In genomic region chr17:79992657-79993389, GRCh38 we compare ENCODE assay signal across 8 cellular contexts. TPM values are rescaled to one million over a fixed set of nuclear protein-coding genes. Genes with fewer than 3 reads are reported as not detected.
DNase-seq lines count a peak whose midpoint lies in the region; ATAC-seq and TF ChIP-seq lines count a peak whose summit lies in the region.
"Had no signal": no experiment of that assay in that cellular context is flagged by ENCODE, and none has a peak within 500 bp of the region (broad histone marks: within the 10 kb centered on the region; RNA-seq: fewer than 3 reads in every experiment).

No MANE protein-coding gene starts in this region.

- peaks cover 16% of the 10 kb centered on the region for H4K20me1 ChIP-seq in osteoblast (ENCODE audit: insufficient read depth, low read length)

- H3K9me3 Mint-ChIP-seq in endodermal cell, result no peaks in the 10 kb centered on the region

- H3K27me3 ChIP-seq in NT2/D1 (ENCODE audit: insufficient read depth, insufficient read length), result no peaks in the 10 kb centered on the region
- H3K27me3 ChIP-seq in endodermal cell (ENCODE audit: control insufficient read depth, insufficient read depth, low read length, poor library complexity, severe bottlenecking), result no peaks in the 10 kb centered on the region
- no peaks in the 10 kb centered on the region for H3K27me3 ChIP-seq in osteoblast (ENCODE audit: insufficient read depth, low read length)
- H3K27me3 ChIP-seq in H7 (ENCODE audit: control insufficient read depth, insufficient read depth, low read length), result no peaks in the 10 kb centered on the region
- H3K27me3 ChIP-seq: foreskin keratinocyte had no signal

- H3K9ac ChIP-seq in NT2/D1 (ENCODE audit: insufficient read length, low read depth), result peak overlapping the region; percentile 47
- H3K9ac ChIP-seq in endodermal cell (ENCODE audit: extremely low read depth, low read length, poor library complexity, severe bottlenecking), result no peak overlapping the region

- no peak overlapping the region for H2AFZ ChIP-seq in osteoblast (ENCODE audit: low read length)

- H3K27ac Mint-ChIP-seq in endodermal cell, result peak overlapping the region; percentile 88

- WGBS in endodermal cell (ENCODE audit: insufficient coverage in 1 of 2, insufficient read length in 1 of 2), 2 experiments, result 93 to 95% methylated on average over 5 to 9 of the region's 9 CpGs

- no peak for TF ChIP-seq CTCF in endodermal cell (conservative IDR thresholded peaks at IDR 0.05)
- TF ChIP-seq CTCF in osteoblast (IDR thresholded peaks at IDR 0.05; ENCODE audit: extremely low read depth, low read depth, low read length), result no peak

- peak overlapping the region; percentile 27 for H3K27ac ChIP-seq in endodermal cell (ENCODE audit: low read depth, low read length)
- H3K27ac ChIP-seq in osteoblast (ENCODE audit: low read depth, low read length), result peak overlapping the region; percentile 1
- H3K27ac ChIP-seq: foreskin keratinocyte had no signal

- H3K4me1 Mint-ChIP-seq in endodermal cell, result peaks cover 35% of the 10 kb centered on the region

- H3K79me2 ChIP-seq in osteoblast (ENCODE audit: insufficient read depth, low read length), result no peaks in the 10 kb centered on the region

- H3K9me3 ChIP-seq in NT2/D1 (ENCODE audit: insufficient read depth, low read length), result no peaks in the 10 kb centered on the region
- no peaks in the 10 kb centered on the region for H3K9me3 ChIP-seq in endodermal cell (ENCODE audit: control insufficient read depth, low read length)
- H3K9me3 ChIP-seq in osteoblast (ENCODE audit: low read depth, low read length), result no peaks in the 10 kb centered on the region

- H3K36me3 ChIP-seq in NT2/D1 (ENCODE audit: insufficient read depth, insufficient read length, low read length) (peaks cover 8% of the 10 kb centered on the region), endodermal cell (ENCODE audit: control insufficient read depth, insufficient read depth, low read length) (no peaks in the 10 kb centered on the region), osteoblast (ENCODE audit: insufficient read depth, low read length) (no peaks in the 10 kb centered on the region), H7 (replicated peaks; ENCODE audit: control insufficient read depth, insufficient read depth, low read length) (no peaks in the 10 kb centered on the region)

- H3K4me3 ChIP-seq in NT2/D1 (ENCODE audit: insufficient read length, low read depth) (no peak overlapping the region), endodermal cell (ENCODE audit: low read length) (no peak overlapping the region), osteoblast (ENCODE audit: insufficient read depth, low read length) (peak overlapping the region; percentile 65), H7 (ENCODE audit: insufficient read depth, low read depth, low read length) (no peak overlapping the region)

- H3K27me3 Mint-ChIP-seq in endodermal cell (ENCODE audit: insufficient read depth), result no peaks in the 10 kb centered on the region

- H3K4me3 Mint-ChIP-seq in endodermal cell, result peak overlapping the region; percentile 28

- no peak for ATAC-seq in HG02884 (IDR thresholded peaks at IDR 0.05; ENCODE audit: unreplicated experiment)

- DNase-seq in GM03348 (ENCODE audit: low spot score), result peak; percentile 35
- DNase-seq in NT2/D1 (ENCODE audit: low read depth, low spot score), result no peak
- DNase-seq in endodermal cell, result no peak
- peak; percentile 75 for DNase-seq in osteoblast (ENCODE audit: insufficient read length, low spot score, missing footprints)
- no peak for DNase-seq in H7
- DNase-seq in NCI-H1436 (lab: John Stamatoyannopoulos, UW), result no peak

- H3K4me2 ChIP-seq in osteoblast (ENCODE audit: insufficient read depth, low read length), result peak overlapping the region; percentile 77

- peaks cover 34% of the 10 kb centered on the region for H3K4me1 ChIP-seq in NT2/D1 (ENCODE audit: insufficient read depth, insufficient read length)
- peaks cover 10% of the 10 kb centered on the region for H3K4me1 ChIP-seq in endodermal cell (ENCODE audit: control insufficient read depth, insufficient read depth, low read length)
- H3K4me1 ChIP-seq in osteoblast (ENCODE audit: insufficient read depth, low read length), result peaks cover 24% of the 10 kb centered on the region

- peaks cover 25% of the 10 kb centered on the region for H3K36me3 Mint-ChIP-seq in endodermal cell (ENCODE audit: low read depth)

RNA-seq across cellular contexts. Expression of gene TBC1D16, which starts 42.8 kb away (rescaled TPM):
- total RNA-seq in endodermal cell (100 to 1,000 TPM in 1 of 2 donors, 10 to 100 TPM in 1; 88.2 to 116 TPM), osteoblast (63.1 and 68.8 TPM in 2 replicates)
- 56.3 TPM for polyA plus RNA-seq in endodermal cell (2013, experiment 1 of 2)
- polyA plus RNA-seq in endodermal cell (2013, experiment 2 of 2), result 53.8 TPM
- total RNA-seq in H7 (2014; rRNA removed; shearing (Covaris generic)), result 81.8 and 95.8 TPM in 2 replicates

RNA-seq across cellular contexts. Expression of gene CCDC40, which starts 43.6 kb away (rescaled TPM):
- total RNA-seq in endodermal cell (10 to 100 TPM; 21.7 to 38.9 TPM), osteoblast (8.3 and 11.8 TPM in 2 replicates)
- 16.3 TPM for polyA plus RNA-seq in endodermal cell (2013, experiment 1 of 2)
- polyA plus RNA-seq in endodermal cell (2013, experiment 2 of 2), result 14.2 TPM
- total RNA-seq in H7 (2014; rRNA removed; shearing (Covaris generic)), result 3.8 and 4.2 TPM in 2 replicates

Comparison
In these comparisons a context has a peak if more than half of its experiments do, and no peak if none do; other contexts are left out.
1. DNase-seq: peak in GM03348 (single experiment) and osteoblast (single experiment); none in NT2/D1 (single experiment), endodermal cell (single experiment), H7 (single experiment) and NCI-H1436 (single experiment).